Comparison of ENCODE assay signal across 17 cellular contexts in the genomic region with DNA sequence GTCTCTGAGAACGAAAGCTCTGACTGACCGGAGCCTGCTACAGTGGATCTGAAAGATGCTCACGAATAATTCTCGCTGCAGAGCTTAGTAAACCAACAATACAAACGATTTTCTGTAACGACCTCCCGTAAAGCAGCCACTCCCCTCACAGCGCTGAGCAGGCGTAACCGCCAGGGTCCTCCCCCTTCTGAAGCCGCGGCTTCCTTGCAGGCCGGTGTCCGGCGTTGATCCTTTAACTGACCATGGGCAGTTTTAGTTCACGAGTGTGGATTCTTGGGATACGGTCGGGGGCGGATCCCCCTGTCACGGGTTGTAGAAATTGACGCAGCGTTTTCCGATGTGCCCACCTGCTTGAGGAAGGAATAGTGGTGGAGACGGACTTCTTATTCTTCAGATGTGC.
"Had no signal": no experiment of that assay in that cellular context is flagged by ENCODE, and none has a peak within 500 bp of the region (broad histone marks: within the 10 kb centered on the region; RNA-seq: fewer than 3 reads in every experiment).

No MANE protein-coding gene starts in this region.

- H3K4me3 Mint-ChIP-seq: central memory CD8-positive, alpha-beta T cell; nephron; stimulated activated effector memory CD8-positive, alpha-beta T cell treated with anti-CD3 and anti-CD28 coated beads, Interleukin-12 subunit alpha, Interleukin-12 subunit beta, amount 100 ng/mL, for 72 hours had no signal

- H3K9me3 ChIP-seq: left ventricle myocardium inferior had no signal

- H3K27ac ChIP-seq: coronary artery, foreskin keratinocyte, left ventricle myocardium inferior had no signal

- H3K9me3 Mint-ChIP-seq: central memory CD8-positive, alpha-beta T cell; nephron; stimulated activated effector memory CD8-positive, alpha-beta T cell treated with anti-CD3 and anti-CD28 coated beads, Interleukin-12 subunit alpha, Interleukin-12 subunit beta, amount 100 ng/mL, for 72 hours had no signal

- H3K4me1 ChIP-seq: foreskin keratinocyte had no signal

- DNase-seq: activated CD4-positive, alpha-beta T cell treated with anti-CD3 and anti-CD28 coated beads for 1 hour; activated CD4-positive, alpha-beta T cell treated with anti-CD3 and anti-CD28 coated beads, Interleukin-2, amount 50 U/mL, for 4 hours; activated effector memory CD4-positive, alpha-beta T cell treated with Interleukin-2 at 50 U/mL for 16 hours; amniotic stem cell; effector CD4-positive, alpha-beta T cell; foreskin keratinocyte; glutamatergic neuron; hypothalamus; left ventricle myocardium inferior; mesendoderm; SW 1271; T-helper 9 cell had no signal

- H3K36me3 ChIP-seq: left ventricle myocardium inferior had no signal

- H3K27me3 Mint-ChIP-seq: central memory CD8-positive, alpha-beta T cell had no signal

- ATAC-seq: foreskin keratinocyte; stimulated activated effector memory CD8-positive, alpha-beta T cell treated with anti-CD3 and anti-CD28 coated beads, Interleukin-12 subunit alpha, Interleukin-12 subunit beta, amount 100 ng/mL, for 72 hours had no signal

- H3K4me3 ChIP-seq: coronary artery, left ventricle myocardium inferior had no signal

- H3K36me3 Mint-ChIP-seq: activated naive CD4-positive, alpha-beta T cell treated with anti-CD3 and anti-CD28 coated beads, Interleukin-2, amount 50 U/mL, for 72 hours had no signal
